8 cellular contexts compared by ENCODE assay signal in genomic region chr4:123398151-123398802, GRCh38. TPM values are rescaled to one million over a fixed set of nuclear protein-coding genes. Genes with fewer than 3 reads are reported as not detected.
DNase-seq lines count a peak whose midpoint lies in the region; ATAC-seq lines count a peak whose summit lies in the region.

No MANE protein-coding gene starts in this region.

- H3K9me3 ChIP-seq in mononuclear cell (ENCODE audit: low read depth, low read length) = no peaks in the 10 kb centered on the region

- peaks cover 35% of the 10 kb centered on the region for H3K4me1 ChIP-seq in mononuclear cell (ENCODE audit: insufficient read depth, low read length)

- peak; percentile 75 for ATAC-seq in GM18867 (IDR thresholded peaks at IDR 0.05; ENCODE audit: unreplicated experiment)
- peak; percentile 63 for ATAC-seq in HG03095 (IDR thresholded peaks at IDR 0.05; ENCODE audit: unreplicated experiment)

- peak overlapping the region; percentile 49 for H3K4me3 ChIP-seq in mononuclear cell (ENCODE audit: low read length)

- peak overlapping the region; percentile 84 for H3K27ac ChIP-seq in epithelial cell of prostate

- DNase-seq in AG20443 (ENCODE audit: low spot score) = peak; percentile 89
- DNase-seq in NCI-H748 treated with DMSO at 0.1 percent for 48 hours (lab: John Stamatoyannopoulos, UW) = peak; percentile 13
- DNase-seq in activated T-cell treated with anti-CD3 and anti-CD28 coated beads for 1 hour (ENCODE audit: low read depth) = peak; percentile 37
- DNase-seq in epithelial cell of prostate (ENCODE audit: low read depth, low spot score) = no peak
- DNase-seq in stimulated activated CD8-positive, alpha-beta memory T cell treated with anti-CD3 and anti-CD28 coated beads, Interleukin-7, amount 100 ng/mL, for 48 hours (ENCODE audit: extremely low read depth in 1 of 2, low read depth in 1 of 2) = peak; percentile 40 to 60

- peaks cover 14% of the 10 kb centered on the region for H3K27me3 ChIP-seq in mononuclear cell (ENCODE audit: insufficient read depth, low read length)

RNA-seq across cellular contexts. Expression of gene SPRY1, which starts 1.7 kb away (rescaled TPM):
- 14.1 TPM for total RNA-seq in mononuclear cell
